Comparison of ENCODE assay signal across 14 cellular contexts in the genomic region with DNA sequence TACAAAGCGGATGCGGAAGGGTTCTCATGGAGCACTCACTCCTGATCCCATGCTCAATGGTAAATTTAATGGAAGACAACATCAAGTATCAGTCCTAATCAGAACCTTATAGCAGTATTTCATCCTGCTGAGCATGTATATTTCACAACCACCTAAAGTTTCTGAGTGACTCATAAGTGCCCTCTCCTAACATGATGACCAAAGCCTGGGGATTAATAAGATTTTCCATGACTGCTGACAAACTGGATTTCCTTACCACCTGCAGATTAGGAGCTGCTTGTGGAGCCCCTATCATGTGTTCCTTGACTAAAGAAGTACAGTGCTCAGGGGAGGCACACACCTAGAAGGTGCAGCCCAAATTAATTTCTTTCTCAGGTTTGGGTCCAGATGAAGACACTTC.
DNase-seq lines count a peak whose midpoint lies in the region; ATAC-seq, FAIRE-seq and TF ChIP-seq lines count a peak whose summit lies in the region.
"Had no signal": no experiment of that assay in that cellular context is flagged by ENCODE, and none has a peak within 500 bp of the region (broad histone marks: within the 10 kb centered on the region; RNA-seq: fewer than 3 reads in every experiment).

No MANE protein-coding gene starts in this region.

- no peak for TF ChIP-seq EP300 in A549 (IDR thresholded peaks at IDR 0.05)
- no peak for TF ChIP-seq EP300 in tibial nerve (IDR thresholded peaks at IDR 0.05)

- H3K4me1 Mint-ChIP-seq in activated T-helper 2 cell treated with anti-CD3 and anti-CD28 coated beads, Interferon-gamma antibody, Interleukin-2, Interleukin-4, amounts not matched to agents 10 μg/mL and 5 μg/mL and 100 μg/mL, durations not matched to agents 14 hours and 24 hours and 36 hours (ENCODE audit: low read depth) = peaks cover 43% of the 10 kb centered on the region

- DNase-seq in A549 (ENCODE audit: low read depth in 1 of 2, low spot score in 1 of 2) = peak in 1 of 2 experiments; percentile 19
- DNase-seq in H54 (ENCODE audit: insufficient read length, low spot score) = peak; percentile 17
- no peak for DNase-seq in activated T-helper 2 cell treated with anti-CD3 and anti-CD28 coated beads, Interferon-gamma antibody, Interleukin-2, Interleukin-4, amounts not matched to agents 10 μg/mL and 5 μg/mL and 100 μg/mL, durations not matched to agents 14 hours and 24 hours and 36 hours (ENCODE audit: low spot score)
- DNase-seq in hepatic stellate cell (ENCODE audit: low spot score) = peak; percentile 16
- DNase-seq in NCI-H446 treated with DMSO at 0.1 percent for 48 hours (lab: John Stamatoyannopoulos, UW) = no peak
- no peak for DNase-seq in tibial nerve (ENCODE audit: low spot score in 2 of 2)
- no peak for DNase-seq in middle frontal gyrus (ENCODE audit: extremely low spot score, low spot score)
- DNase-seq: CD4-positive, CD25-positive, alpha-beta regulatory T cell; left cardiac atrium; NCI-H1930; occipital lobe; Peyer's patch; stimulated activated CD4-positive, alpha-beta T cell treated with anti-CD3 and anti-CD28 coated beads, Interleukin-4, amount 100 ng/mL, for 24 hours had no signal

- H3K27ac ChIP-seq in A549 (no peak overlapping the region), tibial nerve (no peak overlapping the region)
- H3K27ac ChIP-seq: Peyer's patch had no signal

- TF ChIP-seq POLR2A in A549 (IDR thresholded peaks at IDR 0.05; ENCODE audit: low read length) (no peak), H54 (IDR thresholded peaks at IDR 0.05; ENCODE audit: low read depth, low read length) (no peak), tibial nerve (IDR thresholded peaks at IDR 0.05) (no peak)

- POLR2A ChIA-PET in A549 (lab: Yijun Ruan, JAX) = no interaction called here

- CTCF ChIA-PET in A549 (lab: Yijun Ruan, JAX) = interaction anchor here (0.7 kb wide), 1 partner anchor 54 kb away, joined by 3 read pairs; no protein-coding TSS in a partner anchor

- H3K4me3 ChIP-seq in A549 (no peak overlapping the region), tibial nerve (no peak overlapping the region)
- H3K4me3 ChIP-seq: Peyer's patch had no signal

- peak overlapping the region; percentile 81 for H3K27ac Mint-ChIP-seq in activated T-helper 2 cell treated with anti-CD3 and anti-CD28 coated beads, Interferon-gamma antibody, Interleukin-2, Interleukin-4, amounts not matched to agents 10 μg/mL and 5 μg/mL and 100 μg/mL, durations not matched to agents 14 hours and 24 hours and 36 hours

- H3K27me3 ChIP-seq in tibial nerve = no peaks in the 10 kb centered on the region
- H3K27me3 ChIP-seq: Peyer's patch had no signal

- no peaks in the 10 kb centered on the region for H3K9me3 ChIP-seq in A549
- H3K9me3 ChIP-seq in tibial nerve = no peaks in the 10 kb centered on the region
- H3K9me3 ChIP-seq: Peyer's patch had no signal

- 98% methylated on average over 2 of the region's 2 CpGs for WGBS in A549 (ENCODE audit: missing lambda C conversion rate)
- WGBS in tibial nerve, 2 donors = 89 to 100% methylated on average over 2 of the region's 2 CpGs

- no peak for TF ChIP-seq CTCF in A549 (IDR thresholded peaks at IDR 0.05)
- TF ChIP-seq CTCF in tibial nerve (IDR thresholded peaks at IDR 0.05) = no peak

- no peak for TF ChIP-seq RAD21 in A549 (conservative IDR thresholded peaks at IDR 0.05 in 1 of 2, IDR thresholded peaks at IDR 0.05 in 1 of 2)

- H3K9me3 Mint-ChIP-seq in activated T-helper 2 cell treated with anti-CD3 and anti-CD28 coated beads, Interferon-gamma antibody, Interleukin-2, Interleukin-4, amounts not matched to agents 10 μg/mL and 5 μg/mL and 100 μg/mL, durations not matched to agents 14 hours and 24 hours and 36 hours = peaks cover 4% of the 10 kb centered on the region
- H3K9me3 Mint-ChIP-seq: CD4-positive, CD25-positive, alpha-beta regulatory T cell had no signal

- H3K36me3 Mint-ChIP-seq in activated T-helper 2 cell treated with anti-CD3 and anti-CD28 coated beads, Interferon-gamma antibody, Interleukin-2, Interleukin-4, amounts not matched to agents 10 μg/mL and 5 μg/mL and 100 μg/mL, durations not matched to agents 14 hours and 24 hours and 36 hours (ENCODE audit: low read depth) = peaks cover 45% of the 10 kb centered on the region

- peak overlapping the region; percentile 19 for H3K4me3 Mint-ChIP-seq in activated T-helper 2 cell treated with anti-CD3 and anti-CD28 coated beads, Interferon-gamma antibody, Interleukin-2, Interleukin-4, amounts not matched to agents 10 μg/mL and 5 μg/mL and 100 μg/mL, durations not matched to agents 14 hours and 24 hours and 36 hours (ENCODE audit: low read depth)
- H3K4me3 Mint-ChIP-seq: CD4-positive, CD25-positive, alpha-beta regulatory T cell had no signal

- peaks cover 0 to 12% (median 0%) of the 10 kb centered on the region in 3 donors for H3K36me3 ChIP-seq in tibial nerve

- ATAC-seq in A549 (peak; percentile 47 to 82), HG03025 (IDR thresholded peaks at IDR 0.05; ENCODE audit: low FRiP score, unreplicated experiment) (no peak)

- H3K4me1 ChIP-seq in A549 = peaks cover 13% of the 10 kb centered on the region; the same call in 2 of the 3 replicates
- H3K4me1 ChIP-seq in tibial nerve = no peaks in the 10 kb centered on the region
- H3K4me1 ChIP-seq: Peyer's patch had no signal

- FAIRE-seq in A549 (lab: Jason Lieb, UNC) (no peak), H54 (lab: Jason Lieb, UNC) (peak; percentile 66)

- H3K27me3 Mint-ChIP-seq in activated T-helper 2 cell treated with anti-CD3 and anti-CD28 coated beads, Interferon-gamma antibody, Interleukin-2, Interleukin-4, amounts not matched to agents 10 μg/mL and 5 μg/mL and 100 μg/mL, durations not matched to agents 14 hours and 24 hours and 36 hours (ENCODE audit: low read depth) = no peaks in the 10 kb centered on the region
- H3K27me3 Mint-ChIP-seq: CD4-positive, CD25-positive, alpha-beta regulatory T cell had no signal

- intact Hi-C loops in activated T-helper 2 cell treated with anti-CD3 and anti-CD28 coated beads, Interferon-gamma antibody, Interleukin-2, Interleukin-4, amounts not matched to agents 10 μg/mL and 5 μg/mL and 100 μg/mL, durations not matched to agents 14 hours and 24 hours and 36 hours (cut with micrococcal nuclease) = loop anchor here (1.0 to 2.0 kb wide), 3 partner anchors 11 to 16 kb away; no protein-coding TSS in a partner anchor

- H3K4me2 ChIP-seq in A549 = no peak overlapping the region

TF ChIP-seq in A549, 52 proteins besides CTCF, POLR2A, EP300 and RAD21:
- peak; percentile 18 to 25; a peak in 1 of 4 replicates for TF ChIP-seq CEBPB (IDR thresholded peaks at IDR 0.05)
- no peak for TF ChIP-seq KDM1A (IDR thresholded peaks at IDR 0.05; ENCODE audit: low read depth)
TF ChIP-seq in A549: peak in this region for 1.

Comparison
In these comparisons a context has a peak if more than half of its experiments do, and no peak if none do; other contexts are left out.
1. DNase-seq: peak in H54 (single experiment) and hepatic stellate cell (single experiment); none in activated T-helper 2 cell treated with anti-CD3 and anti-CD28 coated beads, Interferon-gamma antibody, Interleukin-2, Interleukin-4, amounts not matched to agents 10 μg/mL and 5 μg/mL and 100 μg/mL, durations not matched to agents 14 hours and 24 hours and 36 hours (single experiment), NCI-H446 treated with DMSO at 0.1 percent for 48 hours (single experiment), tibial nerve (0 of 2) and middle frontal gyrus (single experiment).